In the genomic region with DNA sequence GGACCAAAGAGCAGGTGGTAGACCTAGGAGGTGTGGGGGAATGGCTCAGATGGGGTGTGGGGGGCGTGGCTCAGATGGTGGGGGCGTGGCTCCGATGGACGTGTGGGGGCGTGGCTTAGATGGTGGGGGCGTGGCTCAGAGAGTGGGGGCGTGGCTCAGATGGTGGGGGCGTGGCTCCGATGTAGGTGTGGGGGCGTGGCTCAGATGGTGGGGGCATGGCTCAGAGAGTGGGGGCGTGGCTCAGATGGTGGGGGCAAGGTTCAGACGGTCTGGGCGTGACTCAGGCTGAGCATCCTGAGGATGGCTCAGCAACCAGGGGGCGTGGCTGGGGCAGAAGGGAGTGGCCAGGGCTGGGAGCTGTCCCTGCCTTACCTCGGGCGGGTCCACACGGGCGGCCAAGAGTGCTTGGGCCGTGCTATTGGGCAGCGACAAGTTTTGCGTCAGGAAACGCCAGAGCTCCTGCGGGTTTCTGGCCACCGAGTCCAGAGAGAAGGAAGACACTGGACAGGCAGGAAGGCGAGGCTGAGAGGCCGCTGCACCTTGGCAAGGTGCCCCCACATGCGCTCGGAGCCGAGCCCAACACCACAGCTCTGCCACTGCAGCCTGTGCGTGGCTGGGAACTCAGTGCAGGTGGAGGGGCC, we compare ENCODE assay signal across 6 cellular contexts. TPM values are rescaled to one million over a fixed set of nuclear protein-coding genes. Genes with fewer than 3 reads are reported as not detected.
A peak's percentile ranks its signal among the peaks of the same experiment; 100 is the strongest.
DNase-seq lines count a peak whose midpoint lies in the region; ATAC-seq and TF ChIP-seq lines count a peak whose summit lies in the region.

No MANE protein-coding gene starts in this region.

- H3K27me3 Mint-ChIP-seq in nephron progenitor cell (ENCODE audit: low read depth, poor library complexity) = no peaks in the 10 kb centered on the region

- no peak overlapping the region for H3K4me3 ChIP-seq in Peyer's patch

- peak overlapping the region in 3 of 4 donors; percentile 63 to 91 (median 86) for H3K27ac ChIP-seq in Peyer's patch
- peak overlapping the region; percentile 100 for H3K27ac ChIP-seq in angular gyrus (ENCODE audit: low read depth, low read length)

- no peaks in the 10 kb centered on the region for H3K9me3 Mint-ChIP-seq in nephron progenitor cell

- no peak for ATAC-seq in GM18861 (IDR thresholded peaks at IDR 0.05; ENCODE audit: unreplicated experiment)

- H3K4me1 Mint-ChIP-seq in nephron progenitor cell = peaks cover 16% of the 10 kb centered on the region

- H3K36me3 ChIP-seq in Peyer's patch = peaks cover 0 to 12% (median 0%) of the 10 kb centered on the region in 3 donors

- peaks cover under 1% of the 10 kb centered on the region for H3K36me3 Mint-ChIP-seq in nephron progenitor cell (ENCODE audit: low read depth)

- H3K9me3 ChIP-seq in Peyer's patch = no peaks in the 10 kb centered on the region

- H3K4me3 Mint-ChIP-seq in nephron progenitor cell = no peak overlapping the region

- peak; percentile 82 for DNase-seq in GM10266 (ENCODE audit: extremely low spot score)
- peak; percentile 38 to 98 (median 96) for DNase-seq in Peyer's patch
- DNase-seq in nephron progenitor cell = peak; percentile 60
- no peak for DNase-seq in dedifferentiated amniotic fluid mesenchymal stem cell (ENCODE audit: extremely low spot score)

- TF ChIP-seq POLR2A in Peyer's patch (IDR thresholded peaks at IDR 0.05) = peak; percentile 77 to 87

- H3K27ac Mint-ChIP-seq in nephron progenitor cell = no peak overlapping the region

- no peaks in the 10 kb centered on the region for H3K27me3 ChIP-seq in Peyer's patch

- H3K4me1 ChIP-seq in Peyer's patch = peaks cover under 1 to 44% (median 5%) of the 10 kb centered on the region in 4 donors

- TF ChIP-seq CTCF in GM10266 (IDR thresholded peaks at IDR 0.05; ENCODE audit: control insufficient read depth, insufficient read depth, low read depth, missing control alignments) (no peak), Peyer's patch (IDR thresholded peaks at IDR 0.05) (no peak), nephron progenitor cell (IDR thresholded peaks at IDR 0.05) (no peak)

RNA-seq across cellular contexts. Expression of a gene that starts 5.9 kb away (rescaled TPM):
- total RNA-seq in Peyer's patch = 10 to 100 TPM; 46.4 to 69.0 (median 49.0) TPM

RNA-seq across cellular contexts. Expression of a gene that starts 9.8 kb away (rescaled TPM):
- total RNA-seq in Peyer's patch = not detected

RNA-seq across cellular contexts. Expression of a gene that starts 23.9 kb away (rescaled TPM):
- total RNA-seq in Peyer's patch = 100 to 1,000 TPM in 2 of 4 donors, 10 to 100 TPM in 2; 54.2 to 106 (median 83.8) TPM

RNA-seq across cellular contexts. Expression of a gene that starts 25.7 kb away (rescaled TPM):
- total RNA-seq in Peyer's patch = 1 to 10 TPM in 1 of 4 donors, not detected in 3; 3.3 TPM

RNA-seq across cellular contexts. Expression of a gene that starts 29.9 kb away (rescaled TPM):
- 10 to 100 TPM; 52.3 to 92.4 (median 63.0) TPM for total RNA-seq in Peyer's patch
